In the genomic region with DNA sequence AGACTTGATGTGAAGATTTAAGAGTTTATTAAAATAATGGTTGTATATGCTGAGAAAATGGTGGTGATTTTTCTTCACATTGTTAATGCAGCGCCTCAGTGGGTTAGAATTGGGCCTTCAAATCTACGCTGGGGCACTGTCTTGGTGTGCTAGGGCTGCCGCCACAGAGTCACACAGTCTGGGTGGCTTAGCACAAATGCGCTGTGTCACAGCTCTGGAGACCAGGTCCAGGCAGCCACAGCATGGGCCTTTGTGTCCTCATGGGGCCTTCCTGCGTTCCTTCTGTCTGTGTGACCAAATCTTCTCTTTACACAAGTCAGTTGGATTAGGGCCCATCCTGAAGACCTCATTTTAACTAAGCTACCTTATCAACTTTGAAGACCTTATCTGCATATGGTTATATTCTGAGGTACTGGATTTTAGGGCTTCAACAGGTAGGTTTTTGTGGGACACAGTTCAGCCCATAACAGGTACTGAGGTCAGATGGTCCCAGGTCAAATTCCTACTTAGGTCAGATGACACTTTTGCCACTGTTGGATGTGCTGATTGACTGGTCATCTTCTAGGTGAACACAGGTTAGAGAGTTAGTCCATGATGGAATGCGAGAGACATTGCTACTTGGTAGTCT, we compare ENCODE assay signal across 15 cellular contexts. TPM values are rescaled to one million over a fixed set of nuclear protein-coding genes. Genes with fewer than 3 reads are reported as not detected.
A peak's percentile ranks its signal among the peaks of the same experiment; 100 is the strongest.
DNase-seq lines count a peak whose midpoint lies in the region; ATAC-seq and TF ChIP-seq lines count a peak whose summit lies in the region.
"Had no signal": no experiment of that assay in that cellular context is flagged by ENCODE, and none has a peak within 500 bp of the region (broad histone marks: within the 10 kb centered on the region; RNA-seq: fewer than 3 reads in every experiment).

No MANE protein-coding gene starts in this region.

- peaks cover 24 to 40% of the 10 kb centered on the region in 2 donors for H3K36me3 Mint-ChIP-seq in CD4-positive, alpha-beta memory T cell
- H3K36me3 Mint-ChIP-seq in glutamatergic neuron (ENCODE audit: unreplicated experiment) (peaks cover 4% of the 10 kb centered on the region), CD14-positive monocyte (peaks cover 31 to 46% of the 10 kb centered on the region in 2 donors)

- no peak overlapping the region for H2BK5ac ChIP-seq in trophoblast cell (ENCODE audit: low read depth, low read length, poor library complexity)

- H3K18ac ChIP-seq in trophoblast cell (ENCODE audit: low read length): no peak overlapping the region

- POLR2A ChIA-PET in CD4-positive, alpha-beta memory T cell (lab: Charles Lee; ENCODE audit: partially characterized antibody): interaction anchor here (1.6 kb wide), 1 partner anchor 34 kb away, joined by 3 read pairs; no protein-coding TSS in a partner anchor
- POLR2A ChIA-PET in HEK293 (lab: Yijun Ruan, JAX): no interaction called here

- H3K23ac ChIP-seq in trophoblast cell (ENCODE audit: low read length): no peak overlapping the region

- H3K9me3 Mint-ChIP-seq in CD4-positive, alpha-beta memory T cell: no peaks in the 10 kb centered on the region
- peaks cover 3% of the 10 kb centered on the region for H3K9me3 Mint-ChIP-seq in glutamatergic neuron (ENCODE audit: unreplicated experiment)
- peaks cover 0 to 5% (median 0%) of the 10 kb centered on the region in 7 donors for H3K9me3 Mint-ChIP-seq in CD14-positive monocyte

- peak overlapping the region in 5 of 7 donors; percentile 10 to 64 (median 43) for H3K27ac Mint-ChIP-seq in CD4-positive, alpha-beta memory T cell
- H3K27ac Mint-ChIP-seq in glutamatergic neuron (ENCODE audit: unreplicated experiment): no peak overlapping the region
- H3K27ac Mint-ChIP-seq in CD14-positive monocyte: peak overlapping the region in 1 of 7 donors; percentile 0

- no CpG with 5 or more reads among the region's 6 CpGs for WGBS in trophoblast cell (ENCODE audit: extremely low coverage, insufficient coverage, insufficient read length)

- no peak overlapping the region for H3K14ac ChIP-seq in trophoblast cell (ENCODE audit: low read length)

- H3K27me3 Mint-ChIP-seq in CD4-positive, alpha-beta memory T cell: no peaks in the 10 kb centered on the region
- peaks cover 4% of the 10 kb centered on the region for H3K27me3 Mint-ChIP-seq in glutamatergic neuron (ENCODE audit: unreplicated experiment)
- H3K27me3 Mint-ChIP-seq in CD14-positive monocyte (ENCODE audit: low read depth in 3 of 3): peaks cover 0 to 2% (median 0%) of the 10 kb centered on the region in 3 donors

- TF ChIP-seq CTCF in HEK293 (tag by site-specific recombination; IDR thresholded peaks at IDR 0.05): no peak
- no peak for TF ChIP-seq CTCF in glutamatergic neuron (IDR thresholded peaks at IDR 0.05; ENCODE audit: partially characterized antibody, unreplicated experiment)
- no peak for TF ChIP-seq CTCF in CD14-positive monocyte (IDR thresholded peaks at IDR 0.05)

- H3K4me3 Mint-ChIP-seq in CD4-positive, alpha-beta memory T cell: no peak overlapping the region
- peak overlapping the region; percentile 16 for H3K4me3 Mint-ChIP-seq in glutamatergic neuron (ENCODE audit: unreplicated experiment)
- no peak overlapping the region for H3K4me3 Mint-ChIP-seq in CD14-positive monocyte

- intact Hi-C loops in CD4-positive, alpha-beta memory T cell (cut with micrococcal nuclease): no loop called here
- intact Hi-C loops in CD14-positive monocyte (cut with micrococcal nuclease): loop anchor here in 1 of 2 donors (5.0 kb wide), 1 partner anchor 37 kb away; no protein-coding TSS in a partner anchor

- H3K79me2 ChIP-seq in trophoblast cell (ENCODE audit: control insufficient read depth, insufficient read depth, low read length, poor library complexity): peaks cover 8% of the 10 kb centered on the region

- no peak overlapping the region for H2BK12ac ChIP-seq in trophoblast cell (ENCODE audit: low read length)

- H3K4me1 Mint-ChIP-seq in CD4-positive, alpha-beta memory T cell: peaks cover 40 to 64% (median 52%) of the 10 kb centered on the region in 4 donors
- peaks cover 38% of the 10 kb centered on the region for H3K4me1 Mint-ChIP-seq in glutamatergic neuron (ENCODE audit: low read depth, unreplicated experiment)
- H3K4me1 Mint-ChIP-seq in CD14-positive monocyte: peaks cover 23% of the 10 kb centered on the region

- H3K9ac ChIP-seq in trophoblast cell (ENCODE audit: low read length): no peak overlapping the region

- no peak for DNase-seq in CD4-positive, alpha-beta memory T cell
- DNase-seq in glutamatergic neuron (no peak), trophoblast cell (no peak), CD14-positive monocyte (ENCODE audit: low spot score) (no peak), DMS153 treated with DMSO at 0.1 percent for 48 hours (lab: John Stamatoyannopoulos, UW; ENCODE audit: unreplicated experiment) (no peak)
- DNase-seq: Caco-2, DND-41, IMR-90, NCI-H187 treated with DMSO at 0.1 percent for 48 hours, NCI-H446 treated with DMSO at 0.1 percent for 48 hours, NCI-H748 treated with DMSO at 0.1 percent for 48 hours, PC-3 had no signal

- no peak overlapping the region for H4K12ac ChIP-seq in trophoblast cell (ENCODE audit: low read depth, low read length)

- no peak for ATAC-seq in HG03159 (IDR thresholded peaks at IDR 0.05; ENCODE audit: unreplicated experiment)
- ATAC-seq: PC-3 had no signal

- CTCF ChIA-PET in CD4-positive, alpha-beta memory T cell (lab: Charles Lee; ENCODE audit: partially characterized antibody): no interaction called here
- CTCF ChIA-PET in HEK293 (lab: Yijun Ruan, JAX): interaction anchor here (0.6 kb wide), 1 partner anchor 147 kb away, joined by 3 read pairs; no protein-coding TSS in a partner anchor

- H3K4me3 ChIP-seq in CD4-positive, alpha-beta memory T cell (ENCODE audit: low read length in 2 of 2): no peak overlapping the region
- H3K4me3 ChIP-seq in HEK293 (ENCODE audit: low read depth, low read length) (no peak overlapping the region), trophoblast cell (ENCODE audit: low read depth, low read length) (no peak overlapping the region)
- H3K4me3 ChIP-seq: SJSA1 had no signal

- H3K4me2 ChIP-seq in trophoblast cell (ENCODE audit: low read length): no peak overlapping the region

- H3K4me1 ChIP-seq in CD4-positive, alpha-beta memory T cell (ENCODE audit: insufficient read depth, low read length): peaks cover 67% of the 10 kb centered on the region
- H3K4me1 ChIP-seq in HEK293 (ENCODE audit: control insufficient read depth, insufficient read depth, low read length) (peaks cover 27% of the 10 kb centered on the region), trophoblast cell (ENCODE audit: control insufficient read depth in 1 of 2, insufficient read depth in 2 of 2, low read length in 2 of 2) (peaks cover 2 to 11% of the 10 kb centered on the region in 2 experiments)
- H3K4me1 ChIP-seq: Caco-2 had no signal

- H4K8ac ChIP-seq in trophoblast cell (ENCODE audit: low read depth, low read length): no peak overlapping the region

- peak overlapping the region; percentile 63 for H3K4ac ChIP-seq in trophoblast cell (ENCODE audit: low read depth, low read length)

- no peak overlapping the region for H4K91ac ChIP-seq in trophoblast cell (ENCODE audit: low read depth, low read length)

- no peaks in the 10 kb centered on the region for H3K27me3 ChIP-seq in CD4-positive, alpha-beta memory T cell (ENCODE audit: insufficient read depth, low read length)
- no peaks in the 10 kb centered on the region for H3K27me3 ChIP-seq in trophoblast cell (ENCODE audit: insufficient read depth, low read length)
- H3K27me3 ChIP-seq: SJSA1 had no signal

- no peak overlapping the region for H2AFZ ChIP-seq in trophoblast cell (ENCODE audit: insufficient read depth, low read length, poor library complexity)

- no peaks in the 10 kb centered on the region for H3K9me3 ChIP-seq in CD4-positive, alpha-beta memory T cell (ENCODE audit: control insufficient read depth in 1 of 2, low read length in 2 of 2)
- H3K9me3 ChIP-seq in HEK293 (ENCODE audit: control insufficient read depth, insufficient read depth, low read depth, low read length) (no peaks in the 10 kb centered on the region), trophoblast cell (ENCODE audit: insufficient read depth, low read depth, low read length) (peaks cover 4% of the 10 kb centered on the region)
- H3K9me3 ChIP-seq: Caco-2 had no signal

- H2BK120ac ChIP-seq in trophoblast cell (ENCODE audit: insufficient read depth, low read length, poor library complexity): no peak overlapping the region

- peaks cover 29% of the 10 kb centered on the region for H3K36me3 ChIP-seq in CD4-positive, alpha-beta memory T cell (ENCODE audit: insufficient read depth, low read length)
- H3K36me3 ChIP-seq in HEK293 (ENCODE audit: control insufficient read depth in 2 of 2, insufficient read depth in 1 of 2, low read length in 2 of 2): peaks cover 10 to 15% of the 10 kb centered on the region in 2 experiments; a peak in 2 of 3 replicates
- peaks cover 2 to 11% of the 10 kb centered on the region in 2 experiments for H3K36me3 ChIP-seq in trophoblast cell (ENCODE audit: control insufficient read depth in 1 of 2, insufficient read depth in 2 of 2, low read length in 2 of 2)

- H3K27ac ChIP-seq in CD4-positive, alpha-beta memory T cell (ENCODE audit: low read depth, low read length): no peak overlapping the region
- H3K27ac ChIP-seq in HEK293 (ENCODE audit: extremely low read depth, low read depth, low read length) (no peak overlapping the region), trophoblast cell (ENCODE audit: low read depth, low read length) (no peak overlapping the region)
- H3K27ac ChIP-seq: SJSA1 had no signal

- H3K79me1 ChIP-seq in trophoblast cell (ENCODE audit: low read length): no peaks in the 10 kb centered on the region

- H2AK5ac ChIP-seq in trophoblast cell (ENCODE audit: low read length): no peak overlapping the region

TF ChIP-seq in HEK293, 187 proteins besides CTCF, POLR2A, EP300 and RAD21:
- no peak for TF ChIP-seq ZNF433 (tag by site-specific recombination; IDR thresholded peaks at IDR 0.05; ENCODE audit: low read depth)
- TF ChIP-seq, protein P1, sequence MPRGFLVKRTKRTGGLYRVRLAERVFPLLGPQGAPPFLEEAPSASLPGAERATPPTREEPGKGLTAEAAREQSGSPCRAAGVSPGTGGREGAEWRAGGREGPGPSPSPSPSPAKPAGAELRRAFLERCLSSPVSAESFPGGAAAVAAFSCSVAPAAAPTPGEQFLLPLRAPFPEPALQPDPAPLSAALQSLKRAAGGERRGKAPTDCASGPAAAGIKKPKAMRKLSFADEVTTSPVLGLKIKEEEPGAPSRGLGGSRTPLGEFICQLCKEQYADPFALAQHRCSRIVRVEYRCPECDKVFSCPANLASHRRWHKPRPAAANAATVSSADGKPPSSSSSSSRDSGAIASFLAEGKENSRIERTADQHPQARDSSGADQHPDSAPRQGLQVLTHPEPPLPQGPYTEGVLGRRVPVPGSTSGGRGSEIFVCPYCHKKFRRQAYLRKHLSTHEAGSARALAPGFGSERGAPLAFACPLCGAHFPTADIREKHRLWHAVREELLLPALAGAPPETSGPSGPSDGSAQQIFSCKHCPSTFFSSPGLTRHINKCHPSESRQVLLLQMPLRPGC (tag by site-specific recombination; IDR thresholded peaks at IDR 0.05): no peak
- peak; percentile 62 for TF ChIP-seq SCRT2 (tag by site-specific recombination; IDR thresholded peaks at IDR 0.05)

RNA-seq across cellular contexts. Expression of gene TRAPPC10, which starts 17.5 kb away (rescaled TPM):
- 10 to 100 TPM; 94.2 to 95.5 TPM for total RNA-seq in CD4-positive, alpha-beta memory T cell
- polyA plus RNA-seq in CD4-positive, alpha-beta memory T cell: 10 to 100 TPM; 17.7 to 40.2 TPM
- total RNA-seq in glutamatergic neuron (ENCODE audit: unreplicated experiment): 48.4 TPM
- polyA plus RNA-seq in trophoblast cell (2013): 19.1 and 20.0 TPM in 2 replicates
- polyA plus RNA-seq in CD14-positive monocyte: 1 to 10 TPM; 5.9 to 8.6 TPM
